In the genomic region with DNA sequence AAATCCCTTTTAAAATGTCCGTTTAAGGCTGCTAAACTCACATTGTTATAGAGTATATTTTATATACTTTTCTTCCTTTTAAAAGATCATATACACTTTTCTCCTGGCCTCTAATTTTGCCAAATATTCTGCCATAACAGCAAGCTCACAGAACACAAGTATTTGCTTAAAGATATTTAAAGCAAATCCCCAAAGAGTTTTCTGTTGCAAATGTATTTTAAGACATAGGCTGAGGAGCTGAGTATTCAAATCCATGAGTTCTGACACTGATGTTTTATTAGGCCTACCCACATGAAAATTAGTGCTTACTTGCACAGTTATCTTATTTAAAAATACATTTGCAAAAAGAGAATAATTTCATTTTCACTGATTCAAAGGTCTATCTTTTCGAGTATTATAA, we compare ENCODE assay signal across 23 cellular contexts. TPM values are rescaled to one million over a fixed set of nuclear protein-coding genes. Genes with fewer than 3 reads are reported as not detected.
DNase-seq lines count a peak whose midpoint lies in the region; ATAC-seq and TF ChIP-seq lines count a peak whose summit lies in the region.
"Had no signal": no experiment of that assay in that cellular context is flagged by ENCODE, and none has a peak within 500 bp of the region (broad histone marks: within the 10 kb centered on the region; RNA-seq: fewer than 3 reads in every experiment).

No MANE protein-coding gene starts in this region.

- H2AFZ ChIP-seq in Loucy (ENCODE audit: low read length), result peak overlapping the region; percentile 7; the same call in 1 of the 2 replicates

- peak overlapping the region; percentile 97 for H3K9ac ChIP-seq in Loucy (ENCODE audit: low read depth, low read length, poor library complexity, severe bottlenecking)

- 57 to 72% (median 65%) methylated on average over 2 of the region's 2 CpGs for WGBS in spleen, 5 donors
- 84 to 92% methylated on average over 2 of the region's 2 CpGs for WGBS in testis, 2 donors

- no peaks in the 10 kb centered on the region for H3K9me3 ChIP-seq in Loucy (ENCODE audit: insufficient read depth, low read depth, low read length)
- H3K9me3 ChIP-seq in spleen, result no peaks in the 10 kb centered on the region
- no peaks in the 10 kb centered on the region for H3K9me3 ChIP-seq in testis
- H3K9me3 ChIP-seq: gastrocnemius medialis, right atrium auricular region had no signal

- no peaks in the 10 kb centered on the region for H3K27me3 Mint-ChIP-seq in activated T-cell treated with anti-CD3 and anti-CD28 coated beads, Interleukin-2, amount 50 U/mL, for 24 hours
- H3K27me3 Mint-ChIP-seq in activated naive CD8-positive, alpha-beta T cell, result no peaks in the 10 kb centered on the region

- H3K27ac ChIP-seq in spleen (peak overlapping the region; percentile 49 to 95 (median 92)), testis (no peak overlapping the region)
- H3K27ac ChIP-seq: epithelial cell of prostate, gastrocnemius medialis, right atrium auricular region had no signal

- H4K20me1 ChIP-seq in Loucy (ENCODE audit: insufficient read depth, low read length, poor library complexity, severe bottlenecking), result no peaks in the 10 kb centered on the region

- H3K4me3 Mint-ChIP-seq in activated T-cell treated with anti-CD3 and anti-CD28 coated beads, Interleukin-2, amount 50 U/mL, for 24 hours, result peak overlapping the region; percentile 56
- peak overlapping the region; percentile 75 for H3K4me3 Mint-ChIP-seq in activated naive CD8-positive, alpha-beta T cell
- H3K4me3 Mint-ChIP-seq: brain had no signal

- peaks cover 63% of the 10 kb centered on the region for H3K4me1 ChIP-seq in Loucy (ENCODE audit: insufficient read depth, low read length, poor library complexity, severe bottlenecking)
- H3K4me1 ChIP-seq in spleen, result peaks cover under 1 to 72% (median 44%) of the 10 kb centered on the region in 6 donors
- H3K4me1 ChIP-seq in testis, result peaks cover 4% of the 10 kb centered on the region
- H3K4me1 ChIP-seq: gastrocnemius medialis, right atrium auricular region had no signal

- peaks cover 100% of the 10 kb centered on the region for H3K79me2 ChIP-seq in Loucy (ENCODE audit: insufficient read depth, low read length)

- peaks cover 56% of the 10 kb centered on the region for H3K4me1 Mint-ChIP-seq in activated T-cell treated with anti-CD3 and anti-CD28 coated beads, Interleukin-2, amount 50 U/mL, for 24 hours (ENCODE audit: low read depth)
- H3K4me1 Mint-ChIP-seq in activated naive CD8-positive, alpha-beta T cell (ENCODE audit: low read depth), result peaks cover 61% of the 10 kb centered on the region
- H3K4me1 Mint-ChIP-seq: brain had no signal

- H3K4me3 ChIP-seq in Loucy (ENCODE audit: low read length, poor library complexity, severe bottlenecking), result peak overlapping the region; percentile 85
- no peak overlapping the region for H3K4me3 ChIP-seq in spleen
- no peak overlapping the region for H3K4me3 ChIP-seq in testis
- H3K4me3 ChIP-seq: gastrocnemius medialis, right atrium auricular region had no signal

- peaks cover 42% of the 10 kb centered on the region for H3K36me3 Mint-ChIP-seq in activated T-cell treated with anti-CD3 and anti-CD28 coated beads, Interleukin-2, amount 50 U/mL, for 24 hours (ENCODE audit: low read depth)
- H3K36me3 Mint-ChIP-seq in activated naive CD8-positive, alpha-beta T cell, result peaks cover 9% of the 10 kb centered on the region
- H3K36me3 Mint-ChIP-seq: brain had no signal

- TF ChIP-seq CTCF in Loucy (conservative IDR thresholded peaks at IDR 0.05; ENCODE audit: low read length) (no peak), spleen (IDR thresholded peaks at IDR 0.05 in 8 of 11, conservative IDR thresholded peaks at IDR 0.05 in 3 of 11) (no peak), testis (IDR thresholded peaks at IDR 0.05) (no peak)

- no peak for DNase-seq in activated T-cell treated with anti-CD3 and anti-CD28 coated beads, Interleukin-2, amount 50 U/mL, for 24 hours
- no peak for DNase-seq in activated T-cell treated with anti-CD3 and anti-CD28 coated beads, Interleukin-2, amount 50 U/mL, for 48 hours
- DNase-seq in spleen (no peak), NCI-H748 treated with DMSO at 0.1 percent for 48 hours (lab: John Stamatoyannopoulos, UW) (no peak), testis (no peak)
- DNase-seq: ACHN; activated CD4-positive, alpha-beta T cell treated with anti-CD3 and anti-CD28 coated beads, Interleukin-2, amount 50 U/mL, for 4 hours; activated gamma-delta T cell; Calu3; cortex of kidney; gastrocnemius medialis; left colon; midbrain; NCI-H2029; NCI-H524 treated with DMSO at 0.1 percent for 48 hours; stimulated activated CD4-positive, alpha-beta T cell treated with anti-CD3 and anti-CD28 coated beads, Interleukin-15, amount 100 ng/mL, for 24 hours had no signal

- H3K27me3 ChIP-seq in Loucy (ENCODE audit: insufficient read depth, low read length, poor library complexity, severe bottlenecking), result peaks cover 10% of the 10 kb centered on the region
- no peaks in the 10 kb centered on the region for H3K27me3 ChIP-seq in spleen (replicated peaks in 1 of 7)
- no peaks in the 10 kb centered on the region for H3K27me3 ChIP-seq in testis
- H3K27me3 ChIP-seq: gastrocnemius medialis, right atrium auricular region had no signal

- H3K4me2 ChIP-seq in Loucy (ENCODE audit: low read depth, low read length, poor library complexity, severe bottlenecking), result peak overlapping the region; percentile 95

- H3K9me2 ChIP-seq in Loucy (replicated peaks; ENCODE audit: low read depth, low read length), result no peaks in the 10 kb centered on the region

- intact Hi-C loops in spleen (cut with DNase I; ENCODE audit: low total_unique reads), result no loop called here
- intact Hi-C loops in testis (cut with DNase I; ENCODE audit: low total_unique reads), result no loop called here

- peak overlapping the region; percentile 96 for H3K27ac Mint-ChIP-seq in activated T-cell treated with anti-CD3 and anti-CD28 coated beads, Interleukin-2, amount 50 U/mL, for 24 hours
- H3K27ac Mint-ChIP-seq in activated naive CD8-positive, alpha-beta T cell, result peak overlapping the region; percentile 93
- H3K27ac Mint-ChIP-seq: brain had no signal

- ATAC-seq in HG02798 (IDR thresholded peaks at IDR 0.05; ENCODE audit: poor library complexity, unreplicated experiment), result no peak
- ATAC-seq: gastrocnemius medialis, left colon had no signal

- H3F3A ChIP-seq in Loucy (ENCODE audit: low read depth), result peaks cover 13% of the 10 kb centered on the region; the same call in 1 of the 2 replicates

- peaks cover 7% of the 10 kb centered on the region for H3K9me3 Mint-ChIP-seq in activated T-cell treated with anti-CD3 and anti-CD28 coated beads, Interleukin-2, amount 50 U/mL, for 24 hours
- H3K9me3 Mint-ChIP-seq in activated naive CD8-positive, alpha-beta T cell (ENCODE audit: low read depth), result peaks cover 10% of the 10 kb centered on the region
- H3K9me3 Mint-ChIP-seq: brain had no signal

- peaks cover 4% of the 10 kb centered on the region; the same call in 1 of the 2 replicates for H3K36me3 ChIP-seq in Loucy (ENCODE audit: insufficient read depth, low read length)
- peaks cover 0 to 6% (median 0%) of the 10 kb centered on the region in 6 donors for H3K36me3 ChIP-seq in spleen
- no peaks in the 10 kb centered on the region for H3K36me3 ChIP-seq in testis (ENCODE audit: low read depth, missing control alignments)
- H3K36me3 ChIP-seq: gastrocnemius medialis, right atrium auricular region had no signal

- TF ChIP-seq POLR2A in spleen (IDR thresholded peaks at IDR 0.05) (no peak), testis (IDR thresholded peaks at IDR 0.05) (no peak)

RNA-seq across cellular contexts. Expression of a gene that starts 1.7 kb away (rescaled TPM):
- total RNA-seq in spleen (100 to 1,000 TPM; 439 to 716 (median 526) TPM), testis (1 to 10 TPM; 5.1 to 9.7 TPM)
- polyA plus RNA-seq in spleen (10 to 100 TPM; 79.2 to 99.3 (median 92.4) TPM), testis (ENCODE audit: insufficient read depth, low read depth, low replicate concordance) (10.8 TPM)
- total RNA-seq: Calu3, G401 had no signal

Comparison
In these comparisons a context has a peak if more than half of its experiments do, and no peak if none do; other contexts are left out.
1. H3K27ac ChIP-seq: peak in spleen (8 of 8); none in testis (0 of 2).
2. RNA of a gene that starts 1.7 kb away (total RNA-seq): 439 to 716 TPM in spleen; 5.1 to 9.7 TPM in testis; every median in the first group is over 10 times any median in the second.